In genomic region chr13:79386125-79386822, GRCh38 we compare ENCODE assay signal across 9 cellular contexts. TPM values are rescaled to one million over a fixed set of nuclear protein-coding genes. Genes with fewer than 3 reads are reported as not detected.
DNase-seq lines count a peak whose midpoint lies in the region; ATAC-seq and TF ChIP-seq lines count a peak whose summit lies in the region.
"Had no signal": no experiment of that assay in that cellular context is flagged by ENCODE, and none has a peak within 500 bp of the region (broad histone marks: within the 10 kb centered on the region; RNA-seq: fewer than 3 reads in every experiment).

No MANE protein-coding gene starts in this region.

- H3K9me2 ChIP-seq in hepatocyte (replicated peaks; ENCODE audit: insufficient read depth) = no peaks in the 10 kb centered on the region

- H3K27me3 Mint-ChIP-seq in activated T-cell treated with anti-CD3 and anti-CD28 coated beads, Interleukin-2, amount 50 U/mL, for 4 hours (ENCODE audit: low read depth) = no peaks in the 10 kb centered on the region

- peaks cover 100% of the 10 kb centered on the region for H3K79me2 ChIP-seq in hepatocyte

- 94% methylated on average over 1 of the region's 1 CpG for WGBS in hepatocyte (ENCODE audit: low lambda C conversion rate, missing lambda C conversion rate)

- no peak overlapping the region for H3K4me3 ChIP-seq in gastrocnemius medialis
- H3K4me3 ChIP-seq in hepatocyte = no peak overlapping the region
- H3K4me3 ChIP-seq: SK-N-MC had no signal

- peaks cover 12% of the 10 kb centered on the region for H3K36me3 Mint-ChIP-seq in activated T-cell treated with anti-CD3 and anti-CD28 coated beads, Interleukin-2, amount 50 U/mL, for 4 hours (ENCODE audit: insufficient read depth)

- H3K27ac ChIP-seq in gastrocnemius medialis = peak overlapping the region; percentile 27 to 58 (median 49)
- H3K27ac ChIP-seq in hepatocyte = no peak overlapping the region
- H3K27ac ChIP-seq: SK-N-MC had no signal

- intact Hi-C loops in gastrocnemius medialis (cut with DNase I; ENCODE audit: low total_unique reads) = no loop called here

- peak; percentile 25 for DNase-seq in activated T-cell treated with anti-CD3 and anti-CD28 coated beads, Interleukin-2, amount 50 U/mL, for 4 hours
- no peak for DNase-seq in activated T-cell treated with anti-CD3 and anti-CD28 coated beads, Interleukin-2, amount 50 U/mL, for 48 hours
- DNase-seq in OCI-M1 (lab: John Stamatoyannopoulos, UW) (peak; percentile 49), gastrocnemius medialis (no peak), NCI-H774 (lab: John Stamatoyannopoulos, UW) (no peak), NCI-H1092 (lab: John Stamatoyannopoulos, UW) (no peak), hepatocyte (ENCODE audit: low spot score) (no peak)

- no peak for TF ChIP-seq CTCF in gastrocnemius medialis (IDR thresholded peaks at IDR 0.05 in 4 of 5, conservative IDR thresholded peaks at IDR 0.05 in 1 of 5)
- TF ChIP-seq CTCF in hepatocyte (IDR thresholded peaks at IDR 0.05; ENCODE audit: poor library complexity) = no peak

- peak; percentile 74 to 79 for ATAC-seq in activated T-cell treated with anti-CD3 and anti-CD28 coated beads, Interleukin-2, amount 50 U/mL, for 4 hours
- ATAC-seq in HG02678 (IDR thresholded peaks at IDR 0.05; ENCODE audit: unreplicated experiment) (peak; percentile 12), gastrocnemius medialis (peak in 1 of 2 donors; percentile 34)

- H3K9me3 ChIP-seq in gastrocnemius medialis (no peaks in the 10 kb centered on the region), hepatocyte (ENCODE audit: low read depth) (no peaks in the 10 kb centered on the region)

- H3K36me3 ChIP-seq in gastrocnemius medialis (no peaks in the 10 kb centered on the region), hepatocyte (replicated peaks; ENCODE audit: insufficient read depth, low read depth) (no peaks in the 10 kb centered on the region)

- in situ Hi-C loops in gastrocnemius medialis (cut with MboI; ENCODE audit: low sequenced_read_pairs in 4 of 4) = no loop called here

- no peak overlapping the region for H3K4me3 Mint-ChIP-seq in activated T-cell treated with anti-CD3 and anti-CD28 coated beads, Interleukin-2, amount 50 U/mL, for 4 hours

- H4K20me1 ChIP-seq in hepatocyte (ENCODE audit: insufficient read depth, poor library complexity, severe bottlenecking) = peaks cover 13% of the 10 kb centered on the region

- no peak for TF ChIP-seq POLR2A in gastrocnemius medialis (IDR thresholded peaks at IDR 0.05)

- no peak overlapping the region for H2AFZ ChIP-seq in hepatocyte

- H3K4me2 ChIP-seq in hepatocyte = no peak overlapping the region

- H3K4me1 Mint-ChIP-seq in activated T-cell treated with anti-CD3 and anti-CD28 coated beads, Interleukin-2, amount 50 U/mL, for 4 hours (ENCODE audit: low read depth) = peaks cover 72% of the 10 kb centered on the region

- H3K27me3 ChIP-seq in gastrocnemius medialis = no peaks in the 10 kb centered on the region
- H3K27me3 ChIP-seq in hepatocyte = no peaks in the 10 kb centered on the region

- no peaks in the 10 kb centered on the region for H3K9me3 Mint-ChIP-seq in activated T-cell treated with anti-CD3 and anti-CD28 coated beads, Interleukin-2, amount 50 U/mL, for 4 hours

- H3K4me1 ChIP-seq in gastrocnemius medialis (peaks cover 40 to 56% of the 10 kb centered on the region in 2 donors), hepatocyte (ENCODE audit: insufficient read depth) (no peaks in the 10 kb centered on the region)

RNA-seq across cellular contexts. Expression of gene RBM26, which starts 19.8 kb away (rescaled TPM):
- 10 to 100 TPM; 58.2 to 65.1 (median 63.6) TPM for total RNA-seq in activated T-cell treated with anti-CD3 and anti-CD28 coated beads, Interleukin-2, amount 50 U/mL, for 4 hours
- 10 to 100 TPM; 14.9 to 44.8 (median 23.1) TPM for total RNA-seq in gastrocnemius medialis
- 38.8 and 45.9 TPM in 2 replicates for total RNA-seq in hepatocyte
- 17.5 and 19.3 TPM in 2 replicates for polyA plus RNA-seq in hepatocyte

Comparison
In these comparisons a context has a peak if more than half of its experiments do, and no peak if none do; other contexts are left out.
1. DNase-seq: peak in activated T-cell treated with anti-CD3 and anti-CD28 coated beads, Interleukin-2, amount 50 U/mL, for 4 hours (single experiment) and OCI-M1 (single experiment); none in activated T-cell treated with anti-CD3 and anti-CD28 coated beads, Interleukin-2, amount 50 U/mL, for 48 hours (0 of 2), gastrocnemius medialis (0 of 2), NCI-H774 (single experiment), NCI-H1092 (single experiment) and hepatocyte (single experiment).